ENCODE assay signal across 8 cellular contexts in the genomic region with DNA sequence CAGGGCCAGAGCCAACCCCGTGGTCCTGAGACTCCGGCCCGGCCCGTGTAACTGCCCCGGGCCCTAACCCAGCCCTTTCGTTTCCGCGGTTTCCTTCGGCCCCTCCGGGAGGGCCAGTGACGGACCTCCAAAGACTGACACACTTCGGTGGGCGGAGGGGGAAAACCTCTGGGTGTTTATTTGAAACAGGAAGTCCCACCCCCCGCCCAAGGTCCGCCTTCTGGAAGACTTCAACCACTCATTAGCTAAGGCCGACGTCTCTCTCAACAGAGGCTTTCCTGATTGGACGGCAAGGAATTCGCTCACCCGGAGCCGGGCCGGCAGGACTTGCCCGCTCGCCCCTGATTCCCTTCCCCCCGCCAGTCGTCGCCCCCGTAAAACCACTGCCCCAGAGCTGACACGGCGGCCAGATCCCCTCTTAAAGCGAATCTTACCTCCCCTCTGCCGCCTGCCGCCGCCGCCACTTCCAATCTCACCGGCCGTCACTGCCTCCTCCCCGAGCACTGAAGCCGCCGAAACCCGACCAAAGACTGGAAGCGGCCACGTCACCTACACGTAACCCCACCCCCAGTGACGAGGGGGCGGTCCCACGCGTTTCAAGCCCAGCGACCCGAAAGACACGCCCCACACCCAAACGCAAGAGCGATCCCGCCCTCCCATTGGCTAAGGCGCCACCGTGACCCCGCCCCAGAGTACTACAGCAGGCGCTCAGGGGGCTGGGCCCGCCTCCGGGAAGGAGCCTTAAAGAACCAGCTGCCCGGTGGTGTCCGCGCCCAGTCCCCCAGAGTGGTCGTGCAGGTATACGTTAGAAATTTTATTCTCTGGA. TPM values are rescaled to one million over a fixed set of nuclear protein-coding genes. Genes with fewer than 3 reads are reported as not detected.
DNase-seq lines count a peak whose midpoint lies in the region; ATAC-seq, FAIRE-seq and TF ChIP-seq lines count a peak whose summit lies in the region.

A gene with protein sequence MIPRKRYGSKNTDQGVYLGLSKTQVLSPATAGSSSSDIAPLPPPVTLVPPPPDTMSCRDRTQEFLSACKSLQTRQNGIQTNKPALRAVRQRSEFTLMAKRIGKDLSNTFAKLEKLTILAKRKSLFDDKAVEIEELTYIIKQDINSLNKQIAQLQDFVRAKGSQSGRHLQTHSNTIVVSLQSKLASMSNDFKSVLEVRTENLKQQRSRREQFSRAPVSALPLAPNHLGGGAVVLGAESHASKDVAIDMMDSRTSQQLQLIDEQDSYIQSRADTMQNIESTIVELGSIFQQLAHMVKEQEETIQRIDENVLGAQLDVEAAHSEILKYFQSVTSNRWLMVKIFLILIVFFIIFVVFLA (minus strand): TSS at position 532 of the 826 bp plus-strand sequence. CDS start 808 bp downstream, outside the sequence.

- no peaks in the 10 kb centered on the region for H3K9me3 ChIP-seq in OCI-LY7 (ENCODE audit: low read length)

- peaks cover 53% of the 10 kb centered on the region for H3K36me3 ChIP-seq in OCI-LY7 (ENCODE audit: insufficient read depth, low read length)

- H3K4me1 Mint-ChIP-seq in endothelial cell (ENCODE audit: unreplicated experiment) = peaks cover 23% of the 10 kb centered on the region

- peak within 1 kb of the TSS; percentile 99 for H3K4me3 Mint-ChIP-seq in endothelial cell (ENCODE audit: unreplicated experiment)

- no peaks in the 10 kb centered on the region; the same call in 1 of the 2 replicates for H4K20me1 ChIP-seq in OCI-LY7 (ENCODE audit: insufficient read depth, low read length)

- H3K27me3 Mint-ChIP-seq in endothelial cell (ENCODE audit: unreplicated experiment) = peaks cover 15% of the 10 kb centered on the region

- no peak for TF ChIP-seq CTCF in D721Med (IDR thresholded peaks at IDR 0.05; ENCODE audit: insufficient read depth, missing control alignments)
- TF ChIP-seq CTCF in OCI-LY7 (conservative IDR thresholded peaks at IDR 0.05; ENCODE audit: low read length) = no peak
- no peak for TF ChIP-seq CTCF in endothelial cell (IDR thresholded peaks at IDR 0.05; ENCODE audit: unreplicated experiment)

- no peaks in the 10 kb centered on the region for H3K9me2 ChIP-seq in OCI-LY7 (ENCODE audit: insufficient read depth, low read length)

- peaks cover 30% of the 10 kb centered on the region for H3K79me2 ChIP-seq in OCI-LY7 (ENCODE audit: insufficient read depth, low read depth, low read length)

- peak within 1 kb of the TSS; percentile 99 for H3K27ac Mint-ChIP-seq in endothelial cell (ENCODE audit: unreplicated experiment)

- ATAC-seq in GM21526 (IDR thresholded peaks at IDR 0.05; ENCODE audit: low FRiP score, unreplicated experiment) = peak; percentile 66

- DNase-seq in D721Med (ENCODE audit: insufficient read length, low spot score) = peak; percentile 96
- DNase-seq in HuH-7.5 (ENCODE audit: low spot score) = peak; percentile 93
- DNase-seq in OCI-LY7 (ENCODE audit: low spot score) = peak; percentile 99
- DNase-seq in activated T-cell treated with anti-CD3 and anti-CD28 coated beads for 1 hour (ENCODE audit: low read depth) = peak; percentile 99
- DNase-seq in endothelial cell (ENCODE audit: low spot score) = peak; percentile 99
- peak; percentile 99 for DNase-seq in midbrain (lab: John Stamatoyannopoulos, UW)
- peak; percentile 99 for DNase-seq in stimulated activated CD8-positive, alpha-beta memory T cell treated with anti-CD3 and anti-CD28 coated beads, Interleukin-2, amount 100 ng/mL, for 1 hour (ENCODE audit: low read depth in 2 of 2)

- POLR2A ChIA-PET in OCI-LY7 (lab: Charles Lee) = interaction anchor here (0.6 to 1.5 kb wide), 6 partner anchors 10 to 230 kb away, joined by 3 to 6 read pairs (median 4); a partner anchor contains a TSS

- intact Hi-C loops in OCI-LY7 (cut with micrococcal nuclease; ENCODE audit: unreplicated experiment) = loop anchor here (2.0 to 10.0 kb wide), 3 partner anchors 45 to 237 kb away; a partner anchor contains a TSS

- no peaks in the 10 kb centered on the region for H3K9me3 Mint-ChIP-seq in endothelial cell (ENCODE audit: unreplicated experiment)

- peaks cover 16% of the 10 kb centered on the region for H3K4me1 ChIP-seq in OCI-LY7 (ENCODE audit: insufficient read depth, low read length, poor library complexity, severe bottlenecking)

- peak within 1 kb of the TSS; percentile 98 for H3K4me2 ChIP-seq in OCI-LY7 (ENCODE audit: low read length)

- CTCF ChIA-PET in OCI-LY7 (lab: Charles Lee; ENCODE audit: unreplicated experiment) = interaction anchor here (0.6 kb wide), 1 partner anchor 12 kb away, joined by 8 read pairs; no protein-coding TSS in a partner anchor

- H3K27ac ChIP-seq in OCI-LY7 (ENCODE audit: low read depth, low read length, poor library complexity, severe bottlenecking) = peak within 1 kb of the TSS; percentile 71

- H2AFZ ChIP-seq in OCI-LY7 (ENCODE audit: low read length) = peak within 1 kb of the TSS; percentile 62; the same call in 1 of the 2 replicates

- no peak for FAIRE-seq in D721Med (lab: Jason Lieb, UNC)

- peaks cover 37% of the 10 kb centered on the region for H3K36me3 Mint-ChIP-seq in endothelial cell (ENCODE audit: low read depth, unreplicated experiment)

- BruUV-seq in OCI-LY7 (replicated peaks; lab: Mats Ljungman, UMichigan) = no TSS peak

- H3K4me3 ChIP-seq in OCI-LY7 (ENCODE audit: low read depth, low read length, poor library complexity, severe bottlenecking) = peak within 1 kb of the TSS; percentile 97

RNA-seq across cellular contexts. Expression of the gene that starts here (rescaled TPM):
- total RNA-seq in OCI-LY7 (2014; rRNA removed; shearing (Covaris generic)) = 21.7 and 30.6 TPM in 2 replicates
- 41.0 and 47.5 TPM in 2 replicates for total RNA-seq in OCI-LY7 (2022)
- 37.9 TPM for total RNA-seq in endothelial cell (ENCODE audit: unreplicated experiment)

Comparison
In these comparisons a context has a peak if more than half of its experiments do, and no peak if none do; other contexts are left out.
1. Peak in every context shown above with its lines: DNase-seq, ATAC-seq, H3K4me3 ChIP-seq and H3K27ac ChIP-seq.